Comparison of ENCODE assay signal across 8 cellular contexts in the genomic region with DNA sequence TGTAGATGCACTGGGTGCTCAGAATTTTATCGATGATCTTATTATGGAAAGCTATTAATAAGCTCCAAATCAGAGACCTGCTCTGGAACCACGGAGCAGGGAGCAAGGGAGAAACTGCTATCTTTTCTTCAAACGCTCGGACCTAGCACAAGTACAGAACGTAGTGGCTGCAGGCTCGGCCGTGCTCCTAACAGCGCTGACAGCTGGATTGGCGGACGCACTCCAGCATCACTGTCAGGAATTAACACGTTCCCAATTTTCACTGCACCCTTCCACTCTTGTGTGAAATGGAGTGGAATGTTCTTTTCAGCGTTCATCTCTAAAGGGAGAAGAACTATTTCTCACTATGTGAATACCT.
A peak's percentile ranks its signal among the peaks of the same experiment; 100 is the strongest.
DNase-seq lines count a peak whose midpoint lies in the region; TF ChIP-seq lines count a peak whose summit lies in the region.

No MANE protein-coding gene starts in this region.

- H3K4me3 ChIP-seq in mesodermal cell (ENCODE audit: extremely low read depth, insufficient read depth, low read length, poor library complexity, severe bottlenecking) (peak overlapping the region; percentile 44), vagina (peak overlapping the region; percentile 48 to 53)

- no peak for TF ChIP-seq POLR2A in vagina (IDR thresholded peaks at IDR 0.05)

- 23 to 34% methylated on average over 6 to 10 of the region's 12 CpGs for WGBS in mesodermal cell (ENCODE audit: insufficient coverage in 2 of 2), 2 experiments

- intact Hi-C loops in vagina (cut with DNase I) (no loop called here), posterior vena cava (cut with DNase I) (no loop called here)

- H3K9me3 ChIP-seq in mesodermal cell (ENCODE audit: control insufficient read depth, low read length) (no peaks in the 10 kb centered on the region), vagina (no peaks in the 10 kb centered on the region)

- peak; percentile 40 for DNase-seq in GM03348 (ENCODE audit: low spot score)
- DNase-seq in NCI-H2107 treated with DMSO at 0.1 percent for 48 hours (lab: John Stamatoyannopoulos, UW; ENCODE audit: unreplicated experiment) = peak; percentile 65
- peak; percentile 45 for DNase-seq in dermis blood vessel endothelial cell
- no peak for DNase-seq in vagina (ENCODE audit: extremely low spot score in 2 of 2)
- DNase-seq in stimulated activated CD4-positive, alpha-beta T cell treated with anti-CD3 and anti-CD28 coated beads, Interleukin-4, amount 100 ng/mL, for 24 hours = no peak
- DNase-seq in germinal center (ENCODE audit: low spot score) = no peak
- DNase-seq in posterior vena cava (ENCODE audit: low spot score) = no peak

- H3K27ac ChIP-seq in mesodermal cell (ENCODE audit: low read depth, low read length, severe bottlenecking) (no peak overlapping the region), vagina (no peak overlapping the region)

- H3K4me1 ChIP-seq in mesodermal cell (ENCODE audit: control insufficient read depth, insufficient read depth, low read length, poor library complexity, severe bottlenecking) (no peaks in the 10 kb centered on the region), vagina (peaks cover 4% of the 10 kb centered on the region)

- TF ChIP-seq CTCF in vagina (IDR thresholded peaks at IDR 0.05) = no peak

- H3K27me3 ChIP-seq in vagina = no peaks in the 10 kb centered on the region

- H3K36me3 ChIP-seq in mesodermal cell (ENCODE audit: control insufficient read depth, insufficient read depth, low read length) (no peaks in the 10 kb centered on the region), vagina (no peaks in the 10 kb centered on the region)

Comparison
In these comparisons a context has a peak if more than half of its experiments do, and no peak if none do; other contexts are left out.
1. DNase-seq: peak in GM03348 (single experiment), NCI-H2107 treated with DMSO at 0.1 percent for 48 hours (single experiment) and dermis blood vessel endothelial cell (single experiment); none in vagina (0 of 2), stimulated activated CD4-positive, alpha-beta T cell treated with anti-CD3 and anti-CD28 coated beads, Interleukin-4, amount 100 ng/mL, for 24 hours (single experiment), germinal center (single experiment) and posterior vena cava (single experiment).